In the genomic region with DNA sequence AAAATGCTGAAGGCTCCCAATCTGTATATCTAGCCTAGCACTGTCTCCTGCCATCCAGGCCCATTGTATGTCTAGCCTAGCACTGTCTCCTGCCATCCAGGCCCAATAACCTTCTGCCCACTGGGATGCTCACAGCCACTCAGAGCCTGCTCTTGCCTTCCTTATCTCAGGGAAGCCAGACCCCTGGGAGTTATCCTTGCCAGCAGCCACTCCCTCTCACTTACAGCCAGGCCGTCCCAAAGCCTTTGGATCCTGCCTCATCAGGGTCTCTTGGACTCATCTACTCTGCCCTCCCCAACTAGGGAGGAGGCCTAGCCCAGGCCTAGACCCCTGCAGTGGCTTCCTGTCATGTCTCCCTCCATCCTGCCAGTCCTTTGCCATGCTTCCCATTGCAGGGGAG, we compare ENCODE assay signal across 23 cellular contexts. TPM values are rescaled to one million over a fixed set of nuclear protein-coding genes. Genes with fewer than 3 reads are reported as not detected.
DNase-seq lines count a peak whose midpoint lies in the region; ATAC-seq lines count a peak whose summit lies in the region.
"Had no signal": no experiment of that assay in that cellular context is flagged by ENCODE, and none has a peak within 500 bp of the region (broad histone marks: within the 10 kb centered on the region; RNA-seq: fewer than 3 reads in every experiment).

No MANE protein-coding gene starts in this region.

- H3K4me2 ChIP-seq in mesendoderm (ENCODE audit: low read length) = no peak overlapping the region

- no peaks in the 10 kb centered on the region for H3K9me3 Mint-ChIP-seq in T-cell
- no peaks in the 10 kb centered on the region for H3K9me3 Mint-ChIP-seq in stimulated activated naive CD8-positive, alpha-beta T cell treated with anti-CD3 and anti-CD28 coated beads, Interleukin-15, amount 100 ng/mL, for 72 hours
- H3K9me3 Mint-ChIP-seq: HFFc6 had no signal

- WGBS in right cardiac atrium = 39% methylated on average over 1 of the region's 1 CpG
- WGBS in mesendoderm (ENCODE audit: extremely low coverage, insufficient coverage, low lambda C conversion rate) = no CpG with 5 or more reads among the region's 1 CpG

- H3K23ac ChIP-seq in mesendoderm (ENCODE audit: low read length) = no peak overlapping the region

- H3K18ac ChIP-seq in mesendoderm (ENCODE audit: low read length) = no peak overlapping the region

- no peak overlapping the region for H3K9ac ChIP-seq in mesendoderm (ENCODE audit: low read length)

- no peak overlapping the region for H4K5ac ChIP-seq in mesendoderm (ENCODE audit: low read length)

- H2AK5ac ChIP-seq in mesendoderm (ENCODE audit: low read length) = no peak overlapping the region

- H2BK15ac ChIP-seq in mesendoderm (replicated peaks; ENCODE audit: low read depth) = no peak overlapping the region

- H3K9me3 ChIP-seq in right cardiac atrium (ENCODE audit: control insufficient read depth, low read length) = no peaks in the 10 kb centered on the region

- no peaks in the 10 kb centered on the region for H3K27me3 Mint-ChIP-seq in T-cell
- no peaks in the 10 kb centered on the region for H3K27me3 Mint-ChIP-seq in stimulated activated naive CD8-positive, alpha-beta T cell treated with anti-CD3 and anti-CD28 coated beads, Interleukin-15, amount 100 ng/mL, for 72 hours

- no peak overlapping the region for H3K27ac ChIP-seq in right cardiac atrium (ENCODE audit: low read length)
- no peak overlapping the region for H3K27ac ChIP-seq in mesendoderm (ENCODE audit: low read depth, low read length)
- H3K27ac ChIP-seq: C4-2B, skin epidermis had no signal

- DNase-seq in right cardiac atrium (peak in 2 of 3 donors; percentile 39 to 53), cardiac septum (ENCODE audit: low spot score) (no peak), T-cell (no peak), mesendoderm (peak; percentile 23), NCI-H146 (lab: John Stamatoyannopoulos, UW) (no peak), glomerular visceral epithelial cell (ENCODE audit: extremely low spot score) (no peak)
- DNase-seq in stimulated activated naive CD8-positive, alpha-beta T cell treated with anti-CD3 and anti-CD28 coated beads, Interleukin-15, amount 100 ng/mL, for 72 hours = no peak
- DNase-seq: activated CD4-positive, alpha-beta T cell treated with anti-CD3 and anti-CD28 coated beads, Interleukin-2, amount 50 U/mL, for 4 hours; activated naive CD4-positive, alpha-beta T cell treated with Interleukin-2 at 50 U/mL for 16 hours; anterior cingulate cortex; caudate nucleus; dermis blood vessel endothelial cell; DMS153; HFFc6; islet precursor cell; NCI-H1417; nucleus accumbens; OCI-M1; stimulated activated CD4-positive, alpha-beta T cell treated with anti-CD3 and anti-CD28 coated beads, Interleukin-2, amount 100 ng/mL, for 24 hours; T-helper 9 cell had no signal

- peaks cover 0 to 6% (median 1%) of the 10 kb centered on the region in 3 donors for H3K4me1 Mint-ChIP-seq in T-cell
- H3K4me1 Mint-ChIP-seq in stimulated activated naive CD8-positive, alpha-beta T cell treated with anti-CD3 and anti-CD28 coated beads, Interleukin-15, amount 100 ng/mL, for 72 hours = peaks cover 23% of the 10 kb centered on the region

- H3K27ac Mint-ChIP-seq in T-cell = peak overlapping the region; percentile 55 to 65
- peak overlapping the region; percentile 47 to 67 for H3K27ac Mint-ChIP-seq in stimulated activated naive CD8-positive, alpha-beta T cell treated with anti-CD3 and anti-CD28 coated beads, Interleukin-15, amount 100 ng/mL, for 72 hours
- H3K27ac Mint-ChIP-seq: HFFc6 had no signal

- no peak overlapping the region for H3K56ac ChIP-seq in mesendoderm (ENCODE audit: low read length)

- H3K27me3 ChIP-seq in right cardiac atrium (ENCODE audit: control insufficient read depth, insufficient read depth) = no peaks in the 10 kb centered on the region
- H3K27me3 ChIP-seq in mesendoderm (ENCODE audit: insufficient read depth, low read length, poor library complexity) = no peaks in the 10 kb centered on the region

- peak in 1 of 2 donors; percentile 54 for ATAC-seq in right cardiac atrium
- no peak for ATAC-seq in T-cell (replicated peaks in 1 of 4)
- no peak for ATAC-seq in stimulated activated naive CD8-positive, alpha-beta T cell treated with anti-CD3 and anti-CD28 coated beads, Interleukin-15, amount 100 ng/mL, for 72 hours
- ATAC-seq: K562 had no signal

- H4K8ac ChIP-seq in mesendoderm (ENCODE audit: low read depth, low read length) = no peak overlapping the region

- no peak overlapping the region for H2BK5ac ChIP-seq in mesendoderm (ENCODE audit: low read length)

- H3K79me1 ChIP-seq in mesendoderm (ENCODE audit: low read length) = peaks cover 2% of the 10 kb centered on the region

- intact Hi-C loops in right cardiac atrium (cut with DNase I) = no loop called here
- intact Hi-C loops in cardiac septum (cut with DNase I) = no loop called here

- no peak overlapping the region for H2BK120ac ChIP-seq in mesendoderm (ENCODE audit: low read depth, low read length)

- POLR2A ChIA-PET in T-cell (lab: Charles Lee) = no interaction called here

- H3K79me2 ChIP-seq in mesendoderm (ENCODE audit: control insufficient read depth, insufficient read depth, low read length) = no peaks in the 10 kb centered on the region

- no peak overlapping the region for H3K4ac ChIP-seq in mesendoderm (ENCODE audit: low read depth, low read length)

- H3K4me1 ChIP-seq in right cardiac atrium (ENCODE audit: control insufficient read depth, insufficient read depth, low read length) = no peaks in the 10 kb centered on the region
- no peaks in the 10 kb centered on the region for H3K4me1 ChIP-seq in mesendoderm (ENCODE audit: control insufficient read depth, low read depth, low read length)

- CTCF ChIA-PET in T-cell (lab: Charles Lee) = no interaction called here

- H3K36me3 ChIP-seq in mesendoderm (ENCODE audit: control insufficient read depth, insufficient read depth, low read length) = peaks cover 2% of the 10 kb centered on the region

- H3K4me3 ChIP-seq in right cardiac atrium (ENCODE audit: low read length) = no peak overlapping the region
- H3K4me3 ChIP-seq in mesendoderm (ENCODE audit: low read length) = no peak overlapping the region
- H3K4me3 ChIP-seq: K562, skin epidermis had no signal

- H3K4me3 Mint-ChIP-seq in T-cell = no peak overlapping the region
- no peak overlapping the region for H3K4me3 Mint-ChIP-seq in stimulated activated naive CD8-positive, alpha-beta T cell treated with anti-CD3 and anti-CD28 coated beads, Interleukin-15, amount 100 ng/mL, for 72 hours
- H3K4me3 Mint-ChIP-seq: HFFc6 had no signal

- H3K36me3 Mint-ChIP-seq in T-cell = peaks cover 47% of the 10 kb centered on the region

RNA-seq across cellular contexts. Expression of gene KIF3B, which starts 37.3 kb away (rescaled TPM):
- total RNA-seq in right cardiac atrium = 10 to 100 TPM; 13.0 to 21.1 (median 14.0) TPM
- 5.2 TPM for polyA plus RNA-seq in right cardiac atrium
- 17.3 TPM for total RNA-seq in cardiac septum
- 10 to 100 TPM; 11.3 to 14.6 (median 13.6) TPM for total RNA-seq in T-cell
- 17.6 TPM for polyA plus RNA-seq in mesendoderm (2013, experiment 1 of 2)
- 17.3 TPM for polyA plus RNA-seq in mesendoderm (2013, experiment 2 of 2)

RNA-seq across cellular contexts. Expression of gene ASXL1, which starts 43.4 kb away (rescaled TPM):
- 10 to 100 TPM; 34.1 to 51.3 (median 39.8) TPM for total RNA-seq in right cardiac atrium
- polyA plus RNA-seq in right cardiac atrium = 19.1 TPM
- 36.3 TPM for total RNA-seq in cardiac septum
- total RNA-seq in T-cell = 100 to 1,000 TPM; 122 to 204 (median 137) TPM
- 18.1 TPM for polyA plus RNA-seq in mesendoderm (2013, experiment 1 of 2)
- 18.0 TPM for polyA plus RNA-seq in mesendoderm (2013, experiment 2 of 2)

Comparison
In these comparisons a context has a peak if more than half of its experiments do, and no peak if none do; other contexts are left out.
1. DNase-seq: peak in right cardiac atrium (2 of 3) and mesendoderm (single experiment); none in cardiac septum (single experiment), T-cell (0 of 34), stimulated activated naive CD8-positive, alpha-beta T cell treated with anti-CD3 and anti-CD28 coated beads, Interleukin-15, amount 100 ng/mL, for 72 hours (0 of 2), NCI-H146 (single experiment) and glomerular visceral epithelial cell (single experiment).